In genomic region chr6:149246691-149247384, GRCh38 we compare ENCODE assay signal across 10 cellular contexts.
DNase-seq lines count a peak whose midpoint lies in the region; ATAC-seq and TF ChIP-seq lines count a peak whose summit lies in the region.
"Had no signal": no experiment of that assay in that cellular context is flagged by ENCODE, and none has a peak within 500 bp of the region (broad histone marks: within the 10 kb centered on the region; RNA-seq: fewer than 3 reads in every experiment).

No MANE protein-coding gene starts in this region.

- H3K4me1 ChIP-seq in right atrium auricular region (no peaks in the 10 kb centered on the region), smooth muscle cell (ENCODE audit: low read depth) (no peaks in the 10 kb centered on the region), testis (no peaks in the 10 kb centered on the region)

- intact Hi-C loops in Right ventricle myocardium inferior (cut with DNase I) = no loop called here
- intact Hi-C loops in testis (cut with DNase I; ENCODE audit: low total_unique reads) = no loop called here

- H3K27me3 ChIP-seq in right atrium auricular region (no peaks in the 10 kb centered on the region), smooth muscle cell (ENCODE audit: low read depth) (no peaks in the 10 kb centered on the region), testis (no peaks in the 10 kb centered on the region)

- no peak for TF ChIP-seq POLR2A in testis (IDR thresholded peaks at IDR 0.05)

- TF ChIP-seq CTCF in right atrium auricular region (IDR thresholded peaks at IDR 0.05) = no peak
- TF ChIP-seq CTCF in smooth muscle cell (IDR thresholded peaks at IDR 0.05; ENCODE audit: borderline replicate concordance, insufficient read depth, poor library complexity, severe bottlenecking) = no peak
- no peak for TF ChIP-seq CTCF in testis (IDR thresholded peaks at IDR 0.05)

- H3K79me2 ChIP-seq in smooth muscle cell (ENCODE audit: low read depth) = no peaks in the 10 kb centered on the region

- DNase-seq in Right ventricle myocardium inferior (ENCODE audit: missing footprints) = no peak
- DNase-seq in right atrium auricular region (ENCODE audit: low spot score) = no peak
- DNase-seq in SKM-1 (lab: John Stamatoyannopoulos, UW; ENCODE audit: unreplicated experiment) = peak; percentile 56
- DNase-seq in smooth muscle cell (lab: John Stamatoyannopoulos, UW; ENCODE audit: unreplicated experiment) = no peak
- no peak for DNase-seq in NCI-H1694 treated with DMSO at 0.1 percent for 48 hours (lab: John Stamatoyannopoulos, UW)
- DNase-seq in testis = no peak
- DNase-seq: effector CD8-positive, alpha-beta T cell had no signal

- ATAC-seq in Right ventricle myocardium inferior (peak; percentile 46), HG02981 (IDR thresholded peaks at IDR 0.05; ENCODE audit: unreplicated experiment) (peak; percentile 89), HG02970 (IDR thresholded peaks at IDR 0.05; ENCODE audit: low FRiP score, unreplicated experiment) (no peak)

- H3F3A ChIP-seq in smooth muscle cell (ENCODE audit: low read depth) = no peaks in the 10 kb centered on the region

- H3K9ac ChIP-seq in smooth muscle cell (ENCODE audit: low read depth) = no peak overlapping the region

- H3K4me2 ChIP-seq in smooth muscle cell = no peak overlapping the region

- H3K36me3 ChIP-seq in right atrium auricular region (no peaks in the 10 kb centered on the region), smooth muscle cell (ENCODE audit: low read depth) (no peaks in the 10 kb centered on the region), testis (ENCODE audit: low read depth, missing control alignments) (no peaks in the 10 kb centered on the region)

- no peak overlapping the region for H2AFZ ChIP-seq in smooth muscle cell (ENCODE audit: low read depth)

- WGBS in smooth muscle cell (ENCODE audit: low lambda C conversion rate) = 90% methylated on average over 13 of the region's 13 CpGs
- WGBS in testis, 2 donors = 82 to 83% methylated on average over 13 of the region's 13 CpGs

- H4K20me1 ChIP-seq in smooth muscle cell (ENCODE audit: low read depth) = no peaks in the 10 kb centered on the region

- H3K4me3 ChIP-seq in right atrium auricular region (no peak overlapping the region), smooth muscle cell (no peak overlapping the region), testis (no peak overlapping the region)
- H3K4me3 ChIP-seq: lung had no signal

- H3K27ac ChIP-seq in right atrium auricular region (no peak overlapping the region), smooth muscle cell (ENCODE audit: low read depth) (no peak overlapping the region), testis (no peak overlapping the region)

- H3K9me3 ChIP-seq in right atrium auricular region = no peaks in the 10 kb centered on the region
- H3K9me3 ChIP-seq in smooth muscle cell (replicated peaks; ENCODE audit: low read depth) = no peaks in the 10 kb centered on the region
- no peaks in the 10 kb centered on the region for H3K9me3 ChIP-seq in testis
